ENCODE assay signal across 12 cellular contexts in the genomic region with DNA sequence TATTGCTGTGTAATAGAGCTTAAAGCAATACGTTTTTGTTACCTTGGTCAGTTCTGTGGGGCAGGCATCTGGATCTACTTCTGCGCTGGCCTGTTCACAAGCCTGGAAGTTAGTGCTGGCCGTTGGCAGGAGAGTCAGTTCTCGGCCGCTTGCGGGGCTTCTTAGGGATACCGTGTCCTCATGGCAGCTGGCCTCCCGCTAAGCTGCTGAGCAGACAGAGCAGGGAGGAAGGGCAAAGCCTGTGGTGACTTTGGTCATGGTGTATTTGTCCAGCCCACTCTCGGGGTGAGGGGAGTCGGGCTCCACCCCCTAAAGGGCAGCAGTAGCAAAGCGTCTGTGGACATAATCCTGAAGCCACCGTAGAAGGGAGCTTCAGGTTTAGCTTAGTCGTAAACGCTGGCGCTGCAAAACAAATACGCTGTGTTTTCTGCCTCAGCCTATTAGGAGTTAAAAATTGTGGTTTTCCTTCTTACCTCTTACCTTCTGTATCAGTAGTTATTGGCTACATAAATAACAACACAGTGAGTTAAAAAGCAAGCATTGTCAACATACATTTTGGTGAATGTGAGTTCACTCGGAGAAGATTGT. TPM values are rescaled to one million over a fixed set of nuclear protein-coding genes. Genes with fewer than 3 reads are reported as not detected.
A peak's percentile ranks its signal among the peaks of the same experiment; 100 is the strongest.
DNase-seq lines count a peak whose midpoint lies in the region; ATAC-seq and TF ChIP-seq lines count a peak whose summit lies in the region.
"Had no signal": no experiment of that assay in that cellular context is flagged by ENCODE, and none has a peak within 500 bp of the region (broad histone marks: within the 10 kb centered on the region; RNA-seq: fewer than 3 reads in every experiment).

No MANE protein-coding gene starts in this region.

- POLR2A ChIA-PET in CD4-positive, alpha-beta T cell (lab: Charles Lee), result no interaction called here

- no peak for DNase-seq in CD4-positive, alpha-beta T cell
- DNase-seq in NCI-H524 treated with DMSO at 0.1 percent for 48 hours (lab: John Stamatoyannopoulos, UW) (peak; percentile 14), fibroblast of pulmonary artery (ENCODE audit: low read depth) (peak; percentile 28), NCI-H446 treated with DMSO at 0.1 percent for 48 hours (lab: John Stamatoyannopoulos, UW) (no peak), GDM1 (lab: John Stamatoyannopoulos, UW) (no peak), NCI-H1694 (lab: John Stamatoyannopoulos, UW) (no peak)
- DNase-seq in effector CD8-positive, alpha-beta T cell (lab: John Stamatoyannopoulos, UW), result no peak
- DNase-seq: activated CD4-positive, alpha-beta T cell treated with anti-CD3 and anti-CD28 coated beads, Interleukin-2, amount 10 ng/mL, durations not matched to agents 7 days and 5 days; Caco-2; Kasumi-1 had no signal

- no peaks in the 10 kb centered on the region for H3K9me3 ChIP-seq in CD4-positive, alpha-beta T cell (ENCODE audit: control insufficient read depth, low read length)
- no peaks in the 10 kb centered on the region for H3K9me3 ChIP-seq in neural cell (ENCODE audit: low read length)
- H3K9me3 ChIP-seq: Caco-2, ovary had no signal

- no peaks in the 10 kb centered on the region for H3K36me3 ChIP-seq in neural cell (ENCODE audit: insufficient read depth, low read length)
- H3K36me3 ChIP-seq: ovary had no signal

- H3K9ac ChIP-seq in neural cell (ENCODE audit: low read length), result peak overlapping the region; percentile 30

- H3K27ac ChIP-seq in CD4-positive, alpha-beta T cell (ENCODE audit: low read depth, low read length), result no peak overlapping the region
- peak overlapping the region; percentile 72 for H3K27ac ChIP-seq in neural cell (ENCODE audit: low read length)
- H3K27ac ChIP-seq: ovary had no signal

- H4K20me1 ChIP-seq in neural cell (ENCODE audit: insufficient read depth), result no peaks in the 10 kb centered on the region

- no peak for TF ChIP-seq CTCF in CD4-positive, alpha-beta T cell (IDR thresholded peaks at IDR 0.05)
- TF ChIP-seq CTCF in fibroblast of pulmonary artery (IDR thresholded peaks at IDR 0.05; ENCODE audit: low read length, missing control alignments) (no peak), neural cell (IDR thresholded peaks at IDR 0.05; ENCODE audit: poor library complexity, severe bottlenecking) (no peak)

- intact Hi-C loops in CD4-positive, alpha-beta T cell (cut with DNase I, micrococcal nuclease), result no loop called here

- peaks cover 80% of the 10 kb centered on the region for H3K79me2 ChIP-seq in neural cell (replicated peaks; ENCODE audit: insufficient read depth, low read length)

- ATAC-seq in CD4-positive, alpha-beta T cell (ENCODE audit: poor library complexity), result no peak

- H3F3A ChIP-seq in neural cell (ENCODE audit: insufficient read depth, low read length, poor library complexity, severe bottlenecking), result no peaks in the 10 kb centered on the region

- no peaks in the 10 kb centered on the region for H3K27me3 ChIP-seq in CD4-positive, alpha-beta T cell (ENCODE audit: control insufficient read depth, insufficient read depth, low read length)
- H3K27me3 ChIP-seq in neural cell (ENCODE audit: insufficient read depth, low read depth, low read length), result no peaks in the 10 kb centered on the region
- H3K27me3 ChIP-seq: ovary had no signal

- TF ChIP-seq EP300 in neural cell (conservative IDR thresholded peaks at IDR 0.05; ENCODE audit: poor library complexity, severe bottlenecking), result no peak

- peaks cover 35% of the 10 kb centered on the region for H3K36me3 Mint-ChIP-seq in CD4-positive, alpha-beta T cell (ENCODE audit: low read depth)

- peak overlapping the region; percentile 15 for H3K27ac Mint-ChIP-seq in CD4-positive, alpha-beta T cell
- H3K27ac Mint-ChIP-seq: activated CD4-positive, alpha-beta T cell treated with anti-CD3 and anti-CD28 coated beads, Interleukin-2, amount 10 ng/mL, durations not matched to agents 7 days and 5 days had no signal

- no peak overlapping the region for H2AFZ ChIP-seq in neural cell (ENCODE audit: low read depth, low read length)

- H3K9me3 Mint-ChIP-seq in CD4-positive, alpha-beta T cell, result no peaks in the 10 kb centered on the region
- H3K9me3 Mint-ChIP-seq: activated CD4-positive, alpha-beta T cell treated with anti-CD3 and anti-CD28 coated beads, Interleukin-2, amount 10 ng/mL, durations not matched to agents 7 days and 5 days had no signal

- H3K9me2 ChIP-seq in neural cell (ENCODE audit: insufficient read depth, low read length), result no peaks in the 10 kb centered on the region

- peak overlapping the region; percentile 2 for H3K4me2 ChIP-seq in neural cell (ENCODE audit: low read length)

- no peak overlapping the region for H3K4me3 Mint-ChIP-seq in CD4-positive, alpha-beta T cell
- H3K4me3 Mint-ChIP-seq: activated CD4-positive, alpha-beta T cell treated with anti-CD3 and anti-CD28 coated beads, Interleukin-2, amount 10 ng/mL, durations not matched to agents 7 days and 5 days had no signal

- H3K4me1 Mint-ChIP-seq in CD4-positive, alpha-beta T cell (ENCODE audit: low read depth), result peaks cover 86% of the 10 kb centered on the region

- TF ChIP-seq RAD21 in neural cell (conservative IDR thresholded peaks at IDR 0.05), result no peak

- CTCF ChIA-PET in CD4-positive, alpha-beta T cell (lab: Charles Lee), result no interaction called here

- H3K27me3 Mint-ChIP-seq in CD4-positive, alpha-beta T cell, result no peaks in the 10 kb centered on the region
- H3K27me3 Mint-ChIP-seq: activated CD4-positive, alpha-beta T cell treated with anti-CD3 and anti-CD28 coated beads, Interleukin-2, amount 10 ng/mL, durations not matched to agents 7 days and 5 days had no signal

- no peak overlapping the region for H3K4me3 ChIP-seq in fibroblast of pulmonary artery (replicated peaks; ENCODE audit: low read depth, low read length)
- H3K4me3 ChIP-seq in neural cell (ENCODE audit: low read length), result peak overlapping the region; percentile 51
- H3K4me3 ChIP-seq: ovary had no signal

TF ChIP-seq in neural cell, 6 proteins besides CTCF, POLR2A, EP300 and RAD21:
- TF ChIP-seq POLR2AphosphoS5 (IDR thresholded peaks at IDR 0.05) (no peak), SMC3 (conservative IDR thresholded peaks at IDR 0.05; ENCODE audit: poor library complexity) (no peak), EZH2 (IDR thresholded peaks at IDR 0.05; ENCODE audit: borderline replicate concordance, insufficient read depth, low read length, poor library complexity, severe bottlenecking) (no peak), MXI1 (conservative IDR thresholded peaks at IDR 0.05; ENCODE audit: poor library complexity, severe bottlenecking) (no peak), TAF1 (IDR thresholded peaks at IDR 0.05; ENCODE audit: low read depth) (no peak)
- TF ChIP-seq, protein P1, sequence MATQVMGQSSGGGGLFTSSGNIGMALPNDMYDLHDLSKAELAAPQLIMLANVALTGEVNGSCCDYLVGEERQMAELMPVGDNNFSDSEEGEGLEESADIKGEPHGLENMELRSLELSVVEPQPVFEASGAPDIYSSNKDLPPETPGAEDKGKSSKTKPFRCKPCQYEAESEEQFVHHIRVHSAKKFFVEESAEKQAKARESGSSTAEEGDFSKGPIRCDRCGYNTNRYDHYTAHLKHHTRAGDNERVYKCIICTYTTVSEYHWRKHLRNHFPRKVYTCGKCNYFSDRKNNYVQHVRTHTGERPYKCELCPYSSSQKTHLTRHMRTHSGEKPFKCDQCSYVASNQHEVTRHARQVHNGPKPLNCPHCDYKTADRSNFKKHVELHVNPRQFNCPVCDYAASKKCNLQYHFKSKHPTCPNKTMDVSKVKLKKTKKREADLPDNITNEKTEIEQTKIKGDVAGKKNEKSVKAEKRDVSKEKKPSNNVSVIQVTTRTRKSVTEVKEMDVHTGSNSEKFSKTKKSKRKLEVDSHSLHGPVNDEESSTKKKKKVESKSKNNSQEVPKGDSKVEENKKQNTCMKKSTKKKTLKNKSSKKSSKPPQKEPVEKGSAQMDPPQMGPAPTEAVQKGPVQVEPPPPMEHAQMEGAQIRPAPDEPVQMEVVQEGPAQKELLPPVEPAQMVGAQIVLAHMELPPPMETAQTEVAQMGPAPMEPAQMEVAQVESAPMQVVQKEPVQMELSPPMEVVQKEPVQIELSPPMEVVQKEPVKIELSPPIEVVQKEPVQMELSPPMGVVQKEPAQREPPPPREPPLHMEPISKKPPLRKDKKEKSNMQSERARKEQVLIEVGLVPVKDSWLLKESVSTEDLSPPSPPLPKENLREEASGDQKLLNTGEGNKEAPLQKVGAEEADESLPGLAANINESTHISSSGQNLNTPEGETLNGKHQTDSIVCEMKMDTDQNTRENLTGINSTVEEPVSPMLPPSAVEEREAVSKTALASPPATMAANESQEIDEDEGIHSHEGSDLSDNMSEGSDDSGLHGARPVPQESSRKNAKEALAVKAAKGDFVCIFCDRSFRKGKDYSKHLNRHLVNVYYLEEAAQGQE (IDR thresholded peaks at IDR 0.05; ENCODE audit: borderline replicate concordance), result no peak
TF ChIP-seq in neural cell: peak in this region for 0.

RNA-seq across cellular contexts. Expression of gene UBE3C, which starts 12.2 kb away (rescaled TPM):
- total RNA-seq in CD4-positive, alpha-beta T cell, result 10 to 100 TPM; 30.8 to 32.3 TPM
- 39.0 and 46.3 TPM in 2 replicates for polyA plus RNA-seq in neural cell
- 86.9 and 93.7 TPM in 2 replicates for polyA minus RNA-seq in neural cell

Comparison
In these comparisons a context has a peak if more than half of its experiments do, and no peak if none do; other contexts are left out.
1. DNase-seq: peak in NCI-H524 treated with DMSO at 0.1 percent for 48 hours (single experiment) and fibroblast of pulmonary artery (single experiment); none in CD4-positive, alpha-beta T cell (0 of 10), NCI-H446 treated with DMSO at 0.1 percent for 48 hours (single experiment), GDM1 (single experiment), effector CD8-positive, alpha-beta T cell (single experiment) and NCI-H1694 (single experiment).